In the genomic region with DNA sequence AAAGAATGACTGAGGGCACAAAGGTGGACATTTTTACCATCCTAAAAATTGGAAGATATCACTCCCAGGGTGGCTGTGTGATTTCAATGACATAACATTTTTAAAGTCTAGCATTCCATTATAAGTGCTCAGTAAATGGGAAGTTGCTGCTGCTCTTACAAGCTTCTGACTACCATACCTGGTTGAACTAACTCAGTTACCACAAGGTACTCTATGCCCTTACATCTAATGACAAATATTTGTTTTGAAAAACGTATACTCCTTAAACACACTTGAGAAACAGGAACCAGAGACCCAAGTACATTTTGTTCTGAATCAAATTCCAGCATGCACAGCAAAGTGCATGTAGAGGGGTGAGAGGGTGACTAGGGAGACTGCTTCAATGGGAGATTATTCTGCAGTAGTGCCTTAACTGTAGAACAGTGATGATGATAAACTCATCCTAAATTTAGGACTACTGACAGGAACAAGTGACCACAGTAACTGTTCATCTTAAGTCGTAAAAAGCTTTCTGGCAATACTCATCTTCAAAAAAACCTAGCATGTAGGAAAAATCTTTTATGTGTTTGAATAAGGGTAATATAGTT, we compare ENCODE assay signal across 1 cellular context.
TF ChIP-seq lines count a peak whose summit lies in the region.

No MANE protein-coding gene starts in this region.

TF ChIP-seq in K562, 482 proteins besides CTCF, POLR2A, EP300 and RAD21 (continued from another document):
- TF ChIP-seq, protein P1, sequence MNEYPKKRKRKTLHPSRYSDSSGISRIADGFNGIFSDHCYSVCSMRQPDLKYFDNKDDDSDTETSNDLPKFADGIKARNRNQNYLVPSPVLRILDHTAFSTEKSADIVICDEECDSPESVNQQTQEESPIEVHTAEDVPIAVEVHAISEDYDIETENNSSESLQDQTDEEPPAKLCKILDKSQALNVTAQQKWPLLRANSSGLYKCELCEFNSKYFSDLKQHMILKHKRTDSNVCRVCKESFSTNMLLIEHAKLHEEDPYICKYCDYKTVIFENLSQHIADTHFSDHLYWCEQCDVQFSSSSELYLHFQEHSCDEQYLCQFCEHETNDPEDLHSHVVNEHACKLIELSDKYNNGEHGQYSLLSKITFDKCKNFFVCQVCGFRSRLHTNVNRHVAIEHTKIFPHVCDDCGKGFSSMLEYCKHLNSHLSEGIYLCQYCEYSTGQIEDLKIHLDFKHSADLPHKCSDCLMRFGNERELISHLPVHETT (CRISPR knock-in tag; conservative IDR thresholded peaks at IDR 0.05 in 1 of 2, IDR thresholded peaks at IDR 0.05 in 1 of 2) = no peak
- TF ChIP-seq HDGF (IDR thresholded peaks at IDR 0.05) = no peak
- no peak for TF ChIP-seq RBM17 (IDR thresholded peaks at IDR 0.05; ENCODE audit: borderline replicate concordance, low read depth, low read length)
- no peak for TF ChIP-seq JUND (IDR thresholded peaks at IDR 0.05; ENCODE audit: borderline replicate concordance, low read depth, low read length)
- 0 out of 3 replicates have a peak, but pooled peaks have one; percentile 21 for TF ChIP-seq JUND (tag; IDR thresholded peaks at IDR 0.05; ENCODE audit: borderline replicate concordance, low read depth, low read length)
